Comparison of ENCODE assay signal across 2 cellular contexts in genomic region chr19:17812099-17812498, GRCh38.
TF ChIP-seq lines count a peak whose summit lies in the region.

No MANE protein-coding gene starts in this region.

TF ChIP-seq in SK-N-SH treated with all-trans-retinoic acid at 6 μM for 48 hours, 23 proteins besides CTCF, POLR2A, EP300 and RAD21:
- TF ChIP-seq TOX (CRISPR knock-in tag; IDR thresholded peaks at IDR 0.05; ENCODE audit: borderline replicate concordance) (no peak), ZFP3 (CRISPR knock-in tag; IDR thresholded peaks at IDR 0.05) (peak; percentile 99)
TF ChIP-seq in SK-N-SH treated with all-trans-retinoic acid at 6 μM for 48 hours: peak in this region for 1.

TF ChIP-seq in SK-N-SH, 30 proteins besides CTCF, POLR2A, EP300 and RAD21:
- TF ChIP-seq RXRA (IDR thresholded peaks at IDR 0.05; ENCODE audit: borderline replicate concordance, low read depth) (no peak), SIN3A (IDR thresholded peaks at IDR 0.05; ENCODE audit: borderline replicate concordance, low read depth, low read length) (no peak), GABPA (IDR thresholded peaks at IDR 0.05; ENCODE audit: low read depth) (no peak), POLR2AphosphoS5 (IDR thresholded peaks at IDR 0.05; ENCODE audit: low read depth, low read length) (no peak), REST (IDR thresholded peaks at IDR 0.05; ENCODE audit: low read depth, low read length) (no peak), NRF1 (IDR thresholded peaks at IDR 0.05; ENCODE audit: low read depth, low read length) (no peak), PBX3 (IDR thresholded peaks at IDR 0.05) (no peak), IRF3 (IDR thresholded peaks at IDR 0.05; ENCODE audit: low read depth, low read length) (no peak), JUND (IDR thresholded peaks at IDR 0.05) (no peak)
